8 cellular contexts compared by ENCODE assay signal in the genomic region with DNA sequence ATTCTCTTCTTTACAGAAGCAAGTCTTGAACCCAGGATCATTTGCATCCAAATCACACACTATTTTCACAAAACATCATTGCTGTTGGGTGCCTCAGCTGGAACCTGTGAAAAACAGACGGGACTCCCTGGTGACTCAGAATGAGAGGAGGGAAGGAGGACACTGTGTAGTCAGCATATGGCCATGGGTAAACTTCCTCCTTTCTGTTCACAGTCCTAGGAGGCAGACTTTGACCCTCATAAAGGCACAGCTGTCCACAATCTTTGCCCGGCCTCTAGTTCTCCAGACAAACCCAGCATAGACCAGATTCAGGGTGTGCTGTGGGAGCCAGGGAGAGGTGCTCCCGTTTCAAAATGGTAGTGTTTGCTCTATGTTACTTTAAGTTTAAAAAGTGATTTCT.
DNase-seq lines count a peak whose midpoint lies in the region; ATAC-seq, FAIRE-seq and TF ChIP-seq lines count a peak whose summit lies in the region.

No MANE protein-coding gene starts in this region.

- H3K36me3 ChIP-seq in H7 (replicated peaks; ENCODE audit: control insufficient read depth, insufficient read depth, low read length): no peaks in the 10 kb centered on the region

- no peak for ATAC-seq in activated CD4-positive, CD25-positive, alpha-beta regulatory T cell treated with anti-CD3 and anti-CD28 coated beads, Interleukin-2, amount 50 U/mL, for 24 hours

- peak; percentile 94 for FAIRE-seq in GM18507 (lab: Jason Lieb, UNC)

- TF ChIP-seq CTCF in LNCaP clone FGC (IDR thresholded peaks at IDR 0.05; ENCODE audit: control insufficient read depth, extremely low read depth, insufficient read depth): no peak

- peak; percentile 14 for DNase-seq in GM18507 (ENCODE audit: extremely low spot score, insufficient read length, low read depth)
- peak; percentile 78 for DNase-seq in HCEC 1CT
- DNase-seq in LNCaP clone FGC (ENCODE audit: low read depth): peak; percentile 58
- DNase-seq in iris pigment epithelial cell (ENCODE audit: low read depth): peak; percentile 30
- no peak for DNase-seq in H7
- no peak for DNase-seq in NCI-H1417 (lab: John Stamatoyannopoulos, UW)
- no peak for DNase-seq in NCI-H2196 (lab: John Stamatoyannopoulos, UW; ENCODE audit: unreplicated experiment)

- H3K4me3 ChIP-seq in LNCaP clone FGC (ENCODE audit: low read depth, low read length) (no peak overlapping the region), H7 (ENCODE audit: insufficient read depth, low read depth, low read length) (no peak overlapping the region)

- H3K27me3 ChIP-seq in H7 (ENCODE audit: control insufficient read depth, insufficient read depth, low read length): no peaks in the 10 kb centered on the region

Comparison
In these comparisons a context has a peak if more than half of its experiments do, and no peak if none do; other contexts are left out.
1. DNase-seq: peak in GM18507 (single experiment), HCEC 1CT (single experiment), LNCaP clone FGC (single experiment) and iris pigment epithelial cell (single experiment); none in H7 (single experiment), NCI-H1417 (0 of 3) and NCI-H2196 (single experiment).